ENCODE assay signal across 12 cellular contexts in genomic region chr13:27352698-27353097, GRCh38.
DNase-seq lines count a peak whose midpoint lies in the region; ATAC-seq and TF ChIP-seq lines count a peak whose summit lies in the region.
"Had no signal": no experiment of that assay in that cellular context is flagged by ENCODE, and none has a peak within 500 bp of the region (broad histone marks: within the 10 kb centered on the region; RNA-seq: fewer than 3 reads in every experiment).

No MANE protein-coding gene starts in this region.

- no peak overlapping the region for H3K23ac ChIP-seq in mesenchymal stem cell (ENCODE audit: low read length in 2 of 2)

- peaks cover 0 to 6% (median 0%) of the 10 kb centered on the region in 8 donors for H3K9me3 Mint-ChIP-seq in CD4-positive, alpha-beta memory T cell

- H3K4me1 ChIP-seq in CD4-positive, alpha-beta memory T cell (ENCODE audit: insufficient read depth, low read length): peaks cover 5% of the 10 kb centered on the region
- peaks cover 7% of the 10 kb centered on the region for H3K4me1 ChIP-seq in mesenchymal stem cell (ENCODE audit: control insufficient read depth, insufficient read depth, low read depth, low read length)
- H3K4me1 ChIP-seq: BLaER1 had no signal

- peak overlapping the region; percentile 92 for H2BK15ac ChIP-seq in mesenchymal stem cell (ENCODE audit: low read depth, poor library complexity, severe bottlenecking)

- TF ChIP-seq CTCF in SU-DHL-6 (IDR thresholded peaks at IDR 0.05; ENCODE audit: insufficient read depth, low read length, poor library complexity, severe bottlenecking): no peak

- no peak overlapping the region for H3K4me3 ChIP-seq in CD4-positive, alpha-beta memory T cell (ENCODE audit: low read length in 2 of 2)
- no peak overlapping the region for H3K4me3 ChIP-seq in SU-DHL-6 (ENCODE audit: insufficient read depth, low read length, poor library complexity, severe bottlenecking)
- H3K4me3 ChIP-seq in mesenchymal stem cell (ENCODE audit: insufficient read depth in 1 of 2, low read depth in 1 of 2, low read length in 2 of 2): no peak overlapping the region
- H3K4me3 ChIP-seq: BLaER1 had no signal

- H2BK12ac ChIP-seq in mesenchymal stem cell (ENCODE audit: low read length in 2 of 2): peak overlapping the region in 1 of 2 experiments; percentile 69

- H2AK5ac ChIP-seq in mesenchymal stem cell (ENCODE audit: low read length, severe bottlenecking): no peak overlapping the region

- H2BK120ac ChIP-seq in mesenchymal stem cell (ENCODE audit: low read depth, low read length): peak overlapping the region; percentile 50

- H2AFZ ChIP-seq in SU-DHL-6 (ENCODE audit: low read depth, low read length, severe bottlenecking) (no peak overlapping the region), mesenchymal stem cell (ENCODE audit: low read depth, low read length) (peak overlapping the region; percentile 33)

- intact Hi-C loops in CD4-positive, alpha-beta memory T cell (cut with micrococcal nuclease): no loop called here

- peak overlapping the region; percentile 30 for H3K4me2 ChIP-seq in SU-DHL-6 (ENCODE audit: low read depth, low read length, poor library complexity, severe bottlenecking)
- no peak overlapping the region for H3K4me2 ChIP-seq in mesenchymal stem cell (ENCODE audit: low read length, poor library complexity, severe bottlenecking)
- H3K4me2 ChIP-seq: BLaER1 had no signal

- no peaks in the 10 kb centered on the region for H3K27me3 ChIP-seq in CD4-positive, alpha-beta memory T cell (ENCODE audit: insufficient read depth, low read length)
- H3K27me3 ChIP-seq in SU-DHL-6 (ENCODE audit: low read length) (no peaks in the 10 kb centered on the region), mesenchymal stem cell (ENCODE audit: control insufficient read depth in 1 of 2, insufficient read depth in 1 of 2, low read length in 2 of 2) (peaks cover 9 to 31% of the 10 kb centered on the region in 2 experiments)
- H3K27me3 ChIP-seq: BLaER1 had no signal

- no peaks in the 10 kb centered on the region for H3K36me3 ChIP-seq in CD4-positive, alpha-beta memory T cell (ENCODE audit: insufficient read depth, low read length)
- H3K36me3 ChIP-seq in SU-DHL-6 (ENCODE audit: low read length) (no peaks in the 10 kb centered on the region), mesenchymal stem cell (ENCODE audit: control insufficient read depth in 1 of 2, insufficient read depth in 2 of 2, low read depth in 1 of 2, low read length in 2 of 2) (no peaks in the 10 kb centered on the region)
- H3K36me3 ChIP-seq: BLaER1 had no signal

- no peaks in the 10 kb centered on the region for H4K20me1 ChIP-seq in SU-DHL-6 (ENCODE audit: low read depth, low read length)
- H4K20me1 ChIP-seq: BLaER1 had no signal

- peak; percentile 11 for ATAC-seq in GM21526 (IDR thresholded peaks at IDR 0.05; ENCODE audit: low FRiP score, unreplicated experiment)

- CTCF ChIA-PET in CD4-positive, alpha-beta memory T cell (lab: Charles Lee; ENCODE audit: partially characterized antibody): interaction anchor here (1.5 to 16.1 kb wide), 4 partner anchors 9 to 474 kb away, joined by 4 to 354 read pairs (median 35); no protein-coding TSS in a partner anchor

- POLR2A ChIA-PET in CD4-positive, alpha-beta memory T cell (lab: Charles Lee; ENCODE audit: partially characterized antibody): no interaction called here

- DNase-seq in CD4-positive, alpha-beta memory T cell: no peak
- DNase-seq in mesenchymal stem cell: peak; percentile 68
- no peak for DNase-seq in NCI-H1694 treated with DMSO at 0.1 percent for 48 hours (lab: John Stamatoyannopoulos, UW)
- no peak for DNase-seq in SK-N-DZ (ENCODE audit: low spot score)
- DNase-seq in NCI-H82 (lab: John Stamatoyannopoulos, UW): no peak
- no peak for DNase-seq in DMS153 (lab: John Stamatoyannopoulos, UW)
- DNase-seq: activated gamma-delta T cell treated with Interleukin-2 at 50 U/mL for 16 hours, NCI-H446 treated with DMSO at 0.1 percent for 48 hours, SHP77 treated with DMSO at 0.1 percent for 48 hours had no signal

- H2BK5ac ChIP-seq in mesenchymal stem cell (ENCODE audit: low read depth, low read length, poor library complexity, severe bottlenecking): no peak overlapping the region

- H3K36me3 Mint-ChIP-seq in CD4-positive, alpha-beta memory T cell: no peaks in the 10 kb centered on the region

- peak overlapping the region; percentile 81 for H4K8ac ChIP-seq in mesenchymal stem cell (ENCODE audit: low read length)

- peak overlapping the region in 7 of 8 donors; percentile 45 to 80 (median 69) for H3K4me3 Mint-ChIP-seq in CD4-positive, alpha-beta memory T cell

- peak overlapping the region in 3 of 7 donors; percentile 19 to 63 (median 62) for H3K27ac Mint-ChIP-seq in CD4-positive, alpha-beta memory T cell

- peak overlapping the region; percentile 10 to 79 for H3K18ac ChIP-seq in mesenchymal stem cell (ENCODE audit: low read depth in 1 of 2, low read length in 2 of 2)

- no peaks in the 10 kb centered on the region for H3K9me2 ChIP-seq in SU-DHL-6 (replicated peaks; ENCODE audit: insufficient read depth, low read length)

- peaks cover 0 to 10% of the 10 kb centered on the region in 2 donors for H3K27me3 Mint-ChIP-seq in CD4-positive, alpha-beta memory T cell

- H3K14ac ChIP-seq in mesenchymal stem cell (ENCODE audit: low read length in 2 of 2): no peak overlapping the region

- no peak overlapping the region for H3K27ac ChIP-seq in CD4-positive, alpha-beta memory T cell (ENCODE audit: low read depth, low read length)
- no peak overlapping the region for H3K27ac ChIP-seq in SU-DHL-6 (ENCODE audit: low read depth, low read length)
- no peak overlapping the region for H3K27ac ChIP-seq in mesenchymal stem cell (ENCODE audit: low read length, poor library complexity, severe bottlenecking)
- H3K27ac ChIP-seq: BLaER1 had no signal

- no peaks in the 10 kb centered on the region for H3K79me2 ChIP-seq in SU-DHL-6 (ENCODE audit: insufficient read depth, low read length)

- H3K9ac ChIP-seq in SU-DHL-6 (ENCODE audit: low read length): no peak overlapping the region
- H3K9ac ChIP-seq in mesenchymal stem cell (ENCODE audit: low read length): no peak overlapping the region
- H3K9ac ChIP-seq: BLaER1 had no signal

- peaks cover 9 to 13% (median 12%) of the 10 kb centered on the region in 4 donors for H3K4me1 Mint-ChIP-seq in CD4-positive, alpha-beta memory T cell

- H3K79me1 ChIP-seq in mesenchymal stem cell (replicated peaks; ENCODE audit: low read length, poor library complexity, severe bottlenecking): no peaks in the 10 kb centered on the region

- WGBS in mesenchymal stem cell: 34% methylated on average over 11 of the region's 11 CpGs

- H4K91ac ChIP-seq in mesenchymal stem cell (ENCODE audit: low read length): peak overlapping the region; percentile 30

- peak overlapping the region; percentile 12 to 15 for H3K4ac ChIP-seq in mesenchymal stem cell (ENCODE audit: low read depth in 1 of 2, low read length in 2 of 2)

- no peaks in the 10 kb centered on the region for H3K9me3 ChIP-seq in CD4-positive, alpha-beta memory T cell (ENCODE audit: control insufficient read depth in 1 of 2, low read length in 2 of 2)
- H3K9me3 ChIP-seq in SU-DHL-6 (ENCODE audit: insufficient read depth, low read length): no peaks in the 10 kb centered on the region
- H3K9me3 ChIP-seq in mesenchymal stem cell (ENCODE audit: control insufficient read depth, low read length): no peaks in the 10 kb centered on the region

- no peaks in the 10 kb centered on the region for H3F3A ChIP-seq in SU-DHL-6 (ENCODE audit: insufficient read depth)
